In the genomic region with DNA sequence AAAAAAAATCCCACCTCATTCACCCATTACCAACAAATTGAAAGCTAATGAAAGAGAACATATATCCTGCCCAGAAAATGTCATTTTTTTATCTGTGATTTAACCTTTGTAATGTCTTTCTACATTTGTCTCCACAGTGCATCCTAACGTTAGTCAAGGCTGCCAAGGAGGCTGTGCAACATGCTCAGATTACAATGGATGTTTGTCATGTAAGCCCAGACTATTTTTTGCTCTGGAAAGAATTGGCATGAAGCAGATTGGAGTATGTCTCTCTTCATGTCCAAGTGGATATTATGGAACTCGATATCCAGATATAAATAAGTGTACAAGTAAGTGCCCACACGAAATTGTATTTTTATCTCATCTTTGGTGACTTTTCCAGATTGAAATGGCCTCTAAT, we compare ENCODE assay signal across 31 cellular contexts. TPM values are rescaled to one million over a fixed set of nuclear protein-coding genes. Genes with fewer than 3 reads are reported as not detected.
DNase-seq lines count a peak whose midpoint lies in the region; ATAC-seq and TF ChIP-seq lines count a peak whose summit lies in the region.
"Had no signal": no experiment of that assay in that cellular context is flagged by ENCODE, and none has a peak within 500 bp of the region (broad histone marks: within the 10 kb centered on the region; RNA-seq: fewer than 3 reads in every experiment).

No MANE protein-coding gene starts in this region.

- peak; percentile 84 for ATAC-seq in left ventricle myocardium superior
- ATAC-seq: natural killer cell treated with Interleukin-12 subunit alpha and Interleukin-12 subunit beta and Interleukin-15 and Interleukin-18, amount 100 ng/mL, for 72 hours had no signal

- no peaks in the 10 kb centered on the region for H3K9me2 ChIP-seq in GM23248 (ENCODE audit: insufficient read depth)

- CTCF ChIA-PET in activated naive CD4-positive, alpha-beta T cell treated with anti-CD3 and anti-CD28 coated beads for 36 hours (lab: Charles Lee) = no interaction called here

- H3K27me3 ChIP-seq in GM23248 (replicated peaks; ENCODE audit: insufficient read depth) = no peaks in the 10 kb centered on the region
- H3K27me3 ChIP-seq: MG63 had no signal

- 45 to 51% methylated on average over 3 of the region's 3 CpGs for WGBS in GM23248 (ENCODE audit: low coverage in 1 of 2, low lambda C conversion rate in 2 of 2, missing lambda C conversion rate in 2 of 2), 2 experiments

- no peaks in the 10 kb centered on the region for H4K20me1 ChIP-seq in GM23248 (ENCODE audit: insufficient read depth)

- in situ Hi-C loops in GM23248 (cut with MboI) = no loop called here

- no peaks in the 10 kb centered on the region for H3K9me3 Mint-ChIP-seq in activated naive CD4-positive, alpha-beta T cell treated with anti-CD3 and anti-CD28 coated beads for 36 hours
- H3K9me3 Mint-ChIP-seq: activated B cell treated with CpG ODN at 0.5 μM for 24 hours; activated CD4-positive, alpha-beta T cell treated with anti-CD3 and anti-CD28 coated beads, Interleukin-2, amount 10 ng/mL, durations not matched to agents 7 days and 5 days; activated naive CD8-positive, alpha-beta T cell treated with anti-CD3 and anti-CD28 coated beads, Interleukin-2, amount 10 ng/mL, durations not matched to agents 7 days and 5 days; type B pancreatic cell had no signal

- no peaks in the 10 kb centered on the region for H3K9me3 ChIP-seq in GM23248 (ENCODE audit: low read depth)
- H3K9me3 ChIP-seq: MG63 had no signal

- no peak overlapping the region for H3K4me3 Mint-ChIP-seq in activated naive CD4-positive, alpha-beta T cell treated with anti-CD3 and anti-CD28 coated beads for 36 hours
- H3K4me3 Mint-ChIP-seq: activated B cell treated with CpG ODN at 0.5 μM for 24 hours; activated CD4-positive, alpha-beta T cell treated with anti-CD3 and anti-CD28 coated beads, Interleukin-2, amount 10 ng/mL, durations not matched to agents 7 days and 5 days; activated naive CD8-positive, alpha-beta T cell treated with anti-CD3 and anti-CD28 coated beads, Interleukin-2, amount 10 ng/mL, durations not matched to agents 7 days and 5 days; natural killer cell treated with Interleukin-12 subunit alpha and Interleukin-12 subunit beta and Interleukin-15 and Interleukin-18, amount 100 ng/mL, for 72 hours; type B pancreatic cell had no signal

- no peak overlapping the region for H3K27ac ChIP-seq in GM23248
- H3K27ac ChIP-seq: dorsolateral prefrontal cortex, HL-60 had no signal

- H2AFZ ChIP-seq in GM23248 = no peak overlapping the region

- H3K4me3 ChIP-seq in GM23248 = no peak overlapping the region
- no peak overlapping the region for H3K4me3 ChIP-seq in cardiac fibroblast (replicated peaks in 1 of 2; ENCODE audit: low read depth in 2 of 2, low read length in 2 of 2)
- H3K4me3 ChIP-seq: dorsolateral prefrontal cortex, lung, MG63, skin epidermis had no signal

- TF ChIP-seq CTCF in cardiac fibroblast (IDR thresholded peaks at IDR 0.05; ENCODE audit: low read depth, low read length) = no peak

- intact Hi-C loops in left ventricle myocardium superior (cut with micrococcal nuclease) = no loop called here
- intact Hi-C loops in activated naive CD4-positive, alpha-beta T cell treated with anti-CD3 and anti-CD28 coated beads for 36 hours (cut with micrococcal nuclease) = no loop called here

- no peak overlapping the region for H3K27ac Mint-ChIP-seq in activated naive CD4-positive, alpha-beta T cell treated with anti-CD3 and anti-CD28 coated beads for 36 hours
- H3K27ac Mint-ChIP-seq: activated B cell treated with CpG ODN at 0.5 μM for 24 hours; activated CD4-positive, alpha-beta T cell treated with anti-CD3 and anti-CD28 coated beads, Interleukin-2, amount 10 ng/mL, durations not matched to agents 7 days and 5 days; activated naive CD8-positive, alpha-beta T cell treated with anti-CD3 and anti-CD28 coated beads, Interleukin-2, amount 10 ng/mL, durations not matched to agents 7 days and 5 days; natural killer cell treated with Interleukin-12 subunit alpha and Interleukin-12 subunit beta and Interleukin-15 and Interleukin-18, amount 100 ng/mL, for 72 hours; type B pancreatic cell had no signal

- no peaks in the 10 kb centered on the region for H3K79me2 ChIP-seq in GM23248 (ENCODE audit: insufficient read depth)

- peak; percentile 6 for DNase-seq in AG08395 (ENCODE audit: low spot score)
- DNase-seq in GM23248 = peak; percentile 32
- DNase-seq in cardiac fibroblast (ENCODE audit: low read depth in 2 of 2) = peak; percentile 33 to 41
- no peak for DNase-seq in left ventricle myocardium superior
- no peak for DNase-seq in DMS114 treated with DMSO at 0.1 percent for 48 hours (lab: John Stamatoyannopoulos, UW; ENCODE audit: unreplicated experiment)
- no peak for DNase-seq in RKO (ENCODE audit: low spot score)
- DNase-seq in activated naive CD4-positive, alpha-beta T cell treated with anti-CD3 and anti-CD28 coated beads for 36 hours = no peak
- no peak for DNase-seq in NCI-H1105 (lab: John Stamatoyannopoulos, UW)
- DNase-seq: activated B cell treated with CpG ODN at 0.5 μM for 24 hours; activated CD4-positive, alpha-beta T cell treated with anti-CD3 and anti-CD28 coated beads, Interleukin-2, amount 10 ng/mL, durations not matched to agents 7 days and 5 days; activated effector memory CD4-positive, alpha-beta T cell treated with anti-CD3 and anti-CD28 coated beads, Interleukin-2, amount 50 U/mL, for 16 hours; activated naive CD8-positive, alpha-beta T cell treated with anti-CD3 and anti-CD28 coated beads, Interleukin-2, amount 10 ng/mL, durations not matched to agents 7 days and 5 days; activated T-cell treated with anti-CD3 and anti-CD28 coated beads, Interleukin-2, amount 50 U/mL, for 1 hour; C1 segment of cervical spinal cord; cerebellar nuclear complex; dorsolateral prefrontal cortex; glutamatergic neuron; H7; KBM-7; MG63; NCI-H1417 treated with DMSO at 0.1 percent for 48 hours; NCI-H446; RPMI8226; stimulated activated naive CD4-positive, alpha-beta T cell; T-helper 1 cell had no signal

- H3K36me3 Mint-ChIP-seq in activated naive CD4-positive, alpha-beta T cell treated with anti-CD3 and anti-CD28 coated beads for 36 hours (ENCODE audit: low read depth) = no peaks in the 10 kb centered on the region
- H3K36me3 Mint-ChIP-seq: activated naive CD8-positive, alpha-beta T cell treated with anti-CD3 and anti-CD28 coated beads, Interleukin-2, amount 10 ng/mL, durations not matched to agents 7 days and 5 days; natural killer cell treated with Interleukin-12 subunit alpha and Interleukin-12 subunit beta and Interleukin-15 and Interleukin-18, amount 100 ng/mL, for 72 hours; type B pancreatic cell had no signal

- no peak overlapping the region for H3K9ac ChIP-seq in GM23248

- H3K27me3 Mint-ChIP-seq in activated naive CD4-positive, alpha-beta T cell treated with anti-CD3 and anti-CD28 coated beads for 36 hours (ENCODE audit: low read depth) = peaks cover 18% of the 10 kb centered on the region
- H3K27me3 Mint-ChIP-seq: type B pancreatic cell had no signal

- H3K4me1 Mint-ChIP-seq in activated naive CD4-positive, alpha-beta T cell treated with anti-CD3 and anti-CD28 coated beads for 36 hours (ENCODE audit: low read depth) = no peaks in the 10 kb centered on the region
- H3K4me1 Mint-ChIP-seq: activated B cell treated with CpG ODN at 0.5 μM for 24 hours; activated CD4-positive, alpha-beta T cell treated with anti-CD3 and anti-CD28 coated beads, Interleukin-2, amount 10 ng/mL, durations not matched to agents 7 days and 5 days had no signal

- H3K4me2 ChIP-seq in GM23248 (ENCODE audit: unreplicated experiment) = no peak overlapping the region

- no peaks in the 10 kb centered on the region for H3K36me3 ChIP-seq in GM23248 (ENCODE audit: low read depth)
- H3K36me3 ChIP-seq: MG63 had no signal

- peaks cover 15% of the 10 kb centered on the region for H3K4me1 ChIP-seq in GM23248 (ENCODE audit: insufficient read depth)

- peaks cover 10% of the 10 kb centered on the region for H3F3A ChIP-seq in GM23248 (ENCODE audit: insufficient read depth)

RNA-seq across cellular contexts. Expression of gene RSPO3, which starts 30.0 kb away (rescaled TPM):
- 0.13 and 1.4 TPM in 2 replicates for total RNA-seq in GM23248 (2014; rRNA removed; shearing (Covaris generic))
- polyA plus RNA-seq in GM23248 (2016; fragmentation: Nextera tagmentation; extraction: Ambion mirVana) = 2.9 and 4.1 TPM in 2 replicates
- total RNA-seq in left ventricle myocardium superior = 0.57 TPM
- not detected for total RNA-seq in activated naive CD4-positive, alpha-beta T cell treated with anti-CD3 and anti-CD28 coated beads for 36 hours
- total RNA-seq: activated B cell treated with CpG ODN at 0.5 μM for 24 hours; activated CD4-positive, alpha-beta T cell treated with anti-CD3 and anti-CD28 coated beads, Interleukin-2, amount 10 ng/mL, durations not matched to agents 7 days and 5 days; activated CD8-positive, alpha-beta memory T cell treated with anti-CD3 and anti-CD28 coated beads for 36 hours; activated naive CD8-positive, alpha-beta T cell treated with anti-CD3 and anti-CD28 coated beads, Interleukin-2, amount 10 ng/mL, durations not matched to agents 7 days and 5 days; H7; natural killer cell treated with Interleukin-12 subunit alpha and Interleukin-12 subunit beta and Interleukin-15 and Interleukin-18, amount 100 ng/mL, for 72 hours had no signal

Comparison
In these comparisons a context has a peak if more than half of its experiments do, and no peak if none do; other contexts are left out.
1. DNase-seq: peak in AG08395 (single experiment), GM23248 (single experiment) and cardiac fibroblast (2 of 2); none in left ventricle myocardium superior (single experiment), DMS114 treated with DMSO at 0.1 percent for 48 hours (single experiment), RKO (single experiment), activated naive CD4-positive, alpha-beta T cell treated with anti-CD3 and anti-CD28 coated beads for 36 hours (single experiment) and NCI-H1105 (single experiment).